In the genomic region with DNA sequence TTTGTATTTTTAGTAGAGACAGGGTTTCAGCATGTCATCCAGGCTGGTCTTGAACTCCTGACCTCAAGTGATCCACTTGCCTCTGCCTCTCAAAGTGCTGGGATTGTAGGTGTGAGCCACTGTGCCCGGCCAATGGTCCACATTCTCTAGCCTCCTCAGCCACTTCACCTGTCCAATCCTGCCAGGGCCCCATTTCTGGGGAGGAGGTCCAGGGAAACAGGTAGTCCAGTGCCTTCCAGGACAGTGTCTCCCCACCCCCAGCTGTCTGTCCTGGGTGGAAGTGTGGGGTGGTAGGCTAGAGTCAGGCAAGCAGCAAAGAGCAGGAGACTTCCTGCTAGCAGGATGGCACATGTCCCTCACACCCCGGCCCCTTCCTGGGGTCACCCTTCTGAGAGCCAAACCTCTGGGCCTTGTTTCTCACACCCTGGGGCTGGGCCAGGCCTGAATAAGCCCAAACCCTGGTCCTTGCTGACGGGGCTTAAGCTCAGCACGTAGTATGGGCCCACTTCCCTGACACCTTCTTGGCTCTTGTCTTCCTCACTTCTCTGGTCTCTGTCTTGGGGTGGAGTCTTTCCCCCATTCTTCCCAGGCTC, we compare ENCODE assay signal across 2 cellular contexts.
TF ChIP-seq lines count a peak whose summit lies in the region.

No MANE protein-coding gene starts in this region.

TF ChIP-seq in A549, 52 proteins besides CTCF, POLR2A, EP300 and RAD21:
- TF ChIP-seq GATA3 (IDR thresholded peaks at IDR 0.05; ENCODE audit: borderline replicate concordance) (no peak), CBX2 (IDR thresholded peaks at IDR 0.05; ENCODE audit: borderline replicate concordance, low read depth) (no peak), RNF2 (IDR thresholded peaks at IDR 0.05; ENCODE audit: borderline replicate concordance, low read depth) (no peak), BCL3 (IDR thresholded peaks at IDR 0.05) (no peak), NFE2L2 (conservative IDR thresholded peaks at IDR 0.05; ENCODE audit: low read length) (no peak), CHD4 (IDR thresholded peaks at IDR 0.05; ENCODE audit: borderline replicate concordance) (no peak), HOXB13 (CRISPR knock-in tag; IDR thresholded peaks at IDR 0.05; ENCODE audit: low read depth) (no peak), EHF (CRISPR knock-in tag; IDR thresholded peaks at IDR 0.05) (no peak), PHF8 (IDR thresholded peaks at IDR 0.05; ENCODE audit: borderline replicate concordance, low read depth) (no peak), JUN (IDR thresholded peaks at IDR 0.05) (no peak), TP53 (CRISPR knock-in tag; IDR thresholded peaks at IDR 0.05) (no peak), HEYL (CRISPR knock-in tag; IDR thresholded peaks at IDR 0.05) (no peak)
- TF ChIP-seq, protein P1, sequence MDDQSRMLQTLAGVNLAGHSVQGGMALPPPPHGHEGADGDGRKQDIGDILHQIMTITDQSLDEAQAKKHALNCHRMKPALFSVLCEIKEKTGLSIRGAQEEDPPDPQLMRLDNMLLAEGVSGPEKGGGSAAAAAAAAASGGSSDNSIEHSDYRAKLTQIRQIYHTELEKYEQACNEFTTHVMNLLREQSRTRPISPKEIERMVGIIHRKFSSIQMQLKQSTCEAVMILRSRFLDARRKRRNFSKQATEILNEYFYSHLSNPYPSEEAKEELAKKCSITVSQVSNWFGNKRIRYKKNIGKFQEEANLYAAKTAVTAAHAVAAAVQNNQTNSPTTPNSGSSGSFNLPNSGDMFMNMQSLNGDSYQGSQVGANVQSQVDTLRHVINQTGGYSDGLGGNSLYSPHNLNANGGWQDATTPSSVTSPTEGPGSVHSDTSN (IDR thresholded peaks at IDR 0.05): no peak

TF ChIP-seq in IMR-90, 13 proteins besides CTCF, POLR2A, EP300 and RAD21:
- no peak for TF ChIP-seq USF2 (IDR thresholded peaks at IDR 0.05; ENCODE audit: low read depth, low read length)
